12 cellular contexts compared by ENCODE assay signal in genomic region chr1:12051361-12051760, GRCh38. TPM values are rescaled to one million over a fixed set of nuclear protein-coding genes. Genes with fewer than 3 reads are reported as not detected.
"Had no signal": no experiment of that assay in that cellular context is flagged by ENCODE, and none has a peak within 500 bp of the region (broad histone marks: within the 10 kb centered on the region; RNA-seq: fewer than 3 reads in every experiment).

No MANE protein-coding gene starts in this region.

- H3K27ac ChIP-seq: brain microvascular endothelial cell, thyroid gland had no signal

- H3K4me3 ChIP-seq: thyroid gland had no signal

- H3K9me3 ChIP-seq: thyroid gland had no signal

- H3K27me3 ChIP-seq: thyroid gland had no signal

- H3K4me1 ChIP-seq: thyroid gland had no signal

- H3K27ac Mint-ChIP-seq: activated naive CD8-positive, alpha-beta T cell; endodermal cell had no signal

- DNase-seq: activated effector memory CD4-positive, alpha-beta T cell treated with Interleukin-2 at 50 U/mL for 16 hours; activated T-cell treated with anti-CD3 and anti-CD28 coated beads, Interleukin-2, amount 50 U/mL, for 1 hour; stimulated activated CD4-positive, alpha-beta T cell treated with anti-CD3 and anti-CD28 coated beads, Interleukin-2, amount 100 ng/mL, for 48 hours; thyroid gland had no signal

- H3K4me3 Mint-ChIP-seq: activated naive CD8-positive, alpha-beta T cell; endodermal cell; neural crest cell; T-helper 1 cell treated with Interleukin-12 subunit alpha and Interleukin-12 subunit beta and Interleukin-4 antibody, amounts not matched to agents 30 μg/mL and 1 μg/mL, for 36 hours had no signal

- FAIRE-seq: islet of Langerhans, urothelium cell line had no signal

- H3K36me3 ChIP-seq: brain microvascular endothelial cell, thyroid gland had no signal

- H3K9me3 Mint-ChIP-seq: endodermal cell; neural crest cell; T-helper 1 cell treated with Interleukin-12 subunit alpha and Interleukin-12 subunit beta and Interleukin-4 antibody, amounts not matched to agents 30 μg/mL and 1 μg/mL, for 36 hours had no signal

- H3K36me3 Mint-ChIP-seq: activated naive CD8-positive, alpha-beta T cell had no signal

- H3K27me3 Mint-ChIP-seq: activated naive CD8-positive, alpha-beta T cell had no signal

RNA-seq across cellular contexts. Expression of gene TNFRSF8, which starts 11.7 kb away (rescaled TPM):
- total RNA-seq: neural crest cell, osteocyte, thyroid gland had no signal
